ENCODE assay signal across 8 cellular contexts in the genomic region with DNA sequence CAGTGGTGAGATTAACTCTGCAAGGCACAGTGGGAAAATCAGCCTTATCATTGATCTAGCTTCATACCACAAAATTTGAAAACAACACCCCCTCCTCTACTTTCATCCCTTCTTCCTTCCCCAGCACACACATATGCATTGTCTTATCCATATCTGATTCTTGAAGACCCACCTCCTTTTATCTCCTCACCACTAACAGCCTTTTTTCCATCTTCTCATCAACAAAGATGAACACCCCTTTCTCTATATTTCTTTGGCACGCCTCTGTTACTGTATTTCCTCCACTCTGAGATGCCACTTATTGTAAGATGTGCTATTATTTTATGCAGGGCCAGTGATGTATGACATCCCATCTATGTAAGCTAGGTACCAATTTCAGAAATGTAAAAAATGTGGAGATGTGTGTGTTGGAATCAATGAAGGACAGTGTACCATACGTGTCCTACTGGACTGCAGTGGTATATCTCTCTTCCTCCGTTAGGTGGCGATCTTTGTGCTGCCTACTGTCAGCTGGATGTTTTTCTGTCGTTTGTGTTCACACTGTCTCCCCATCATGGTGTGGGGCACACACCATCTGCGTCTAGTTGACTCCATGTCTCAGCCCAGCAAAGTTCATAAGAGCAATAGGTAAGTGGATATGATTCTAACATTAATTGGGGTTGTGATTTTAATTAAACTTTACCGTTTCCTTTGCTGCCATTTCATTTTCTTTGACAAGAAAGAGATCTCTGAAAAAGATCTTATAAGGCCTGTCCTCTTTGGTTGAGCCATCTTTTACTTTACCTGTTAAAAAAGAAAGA. TPM values are rescaled to one million over a fixed set of nuclear protein-coding genes. Genes with fewer than 3 reads are reported as not detected.
DNase-seq lines count a peak whose midpoint lies in the region; ATAC-seq and TF ChIP-seq lines count a peak whose summit lies in the region.

No MANE protein-coding gene starts in this region.

- H3K36me3 Mint-ChIP-seq in activated naive CD4-positive, alpha-beta T cell treated with anti-CD3 and anti-CD28 coated beads, Interleukin-2, amount 50 U/mL, for 72 hours, result no peaks in the 10 kb centered on the region

- no peaks in the 10 kb centered on the region for H3K36me3 ChIP-seq in gastrocnemius medialis

- H3K4me1 ChIP-seq in gastrocnemius medialis, result no peaks in the 10 kb centered on the region

- DNase-seq in ELF-1 (ENCODE audit: low read depth, low spot score) (peak; percentile 20), RKO (ENCODE audit: low spot score) (peak; percentile 77), left ventricle myocardium superior (no peak), gastrocnemius medialis (peak in 1 of 2 donors; percentile 15), GM19238 (ENCODE audit: insufficient read length, low spot score) (no peak)
- peak in 1 of 2 donors; percentile 50 for DNase-seq in activated naive CD4-positive, alpha-beta T cell treated with anti-CD3 and anti-CD28 coated beads, Interleukin-2, amount 50 U/mL, for 72 hours (ENCODE audit: low spot score in 2 of 2)

- in situ Hi-C loops in gastrocnemius medialis (cut with MboI; ENCODE audit: low sequenced_read_pairs in 4 of 4), result loop anchor here in 2 of 4 donors (10.0 kb wide), 1 partner anchor 76 kb away; the partner anchor contains the start of gene HAL (in 2 of the 2)

- no peaks in the 10 kb centered on the region for H3K27me3 ChIP-seq in gastrocnemius medialis

- no peaks in the 10 kb centered on the region for H3K9me3 ChIP-seq in gastrocnemius medialis

- peak; percentile 88 for TF ChIP-seq CTCF in LNCAP (IDR thresholded peaks at IDR 0.05)
- peak; percentile 51 to 74 (median 63) for TF ChIP-seq CTCF in gastrocnemius medialis (IDR thresholded peaks at IDR 0.05 in 4 of 5, conservative IDR thresholded peaks at IDR 0.05 in 1 of 5)

- peaks cover 0 to 13% of the 10 kb centered on the region in 2 donors for H3K9me3 Mint-ChIP-seq in activated naive CD4-positive, alpha-beta T cell treated with anti-CD3 and anti-CD28 coated beads, Interleukin-2, amount 50 U/mL, for 72 hours

- H3K27ac Mint-ChIP-seq in activated naive CD4-positive, alpha-beta T cell treated with anti-CD3 and anti-CD28 coated beads, Interleukin-2, amount 50 U/mL, for 72 hours, result no peak overlapping the region

- no peak overlapping the region for H3K27ac ChIP-seq in gastrocnemius medialis

- no peak for TF ChIP-seq POLR2A in gastrocnemius medialis (IDR thresholded peaks at IDR 0.05)

- H3K4me3 ChIP-seq in gastrocnemius medialis, result no peak overlapping the region

- intact Hi-C loops in left ventricle myocardium superior (cut with micrococcal nuclease), result no loop called here
- intact Hi-C loops in gastrocnemius medialis (cut with DNase I; ENCODE audit: low total_unique reads), result loop anchor here (1.0 kb wide), 1 partner anchor 80 kb away; no protein-coding TSS in a partner anchor

- ATAC-seq in GM21619 (IDR thresholded peaks at IDR 0.05; ENCODE audit: unreplicated experiment) (peak; percentile 69), left ventricle myocardium superior (peak; percentile 77), gastrocnemius medialis (peak in 1 of 2 donors; percentile 47)
- ATAC-seq in activated naive CD4-positive, alpha-beta T cell treated with anti-CD3 and anti-CD28 coated beads, Interleukin-2, amount 50 U/mL, for 72 hours, result peak; percentile 95 to 96

RNA-seq across cellular contexts. Expression of gene CCDC38, which starts 24.0 kb away (rescaled TPM):
- under 1 TPM; 0.16 to 0.57 TPM for total RNA-seq in activated naive CD4-positive, alpha-beta T cell treated with anti-CD3 and anti-CD28 coated beads, Interleukin-2, amount 50 U/mL, for 72 hours
- total RNA-seq in left ventricle myocardium superior (0.15 TPM), gastrocnemius medialis (not detected)

RNA-seq across cellular contexts. Expression of gene AMDHD1, which starts 24.7 kb away (rescaled TPM):
- total RNA-seq in activated naive CD4-positive, alpha-beta T cell treated with anti-CD3 and anti-CD28 coated beads, Interleukin-2, amount 50 U/mL, for 72 hours, result under 1 TPM; 0.32 to 0.99 TPM
- 0.35 TPM for total RNA-seq in left ventricle myocardium superior
- 1 to 10 TPM in 2 of 4 donors, not detected in 2; 1.1 to 3.5 TPM for total RNA-seq in gastrocnemius medialis

RNA-seq across cellular contexts. Expression of gene SNRPF, which starts 59.6 kb away (rescaled TPM):
- 10 to 100 TPM; 43.9 to 56.2 TPM for total RNA-seq in activated naive CD4-positive, alpha-beta T cell treated with anti-CD3 and anti-CD28 coated beads, Interleukin-2, amount 50 U/mL, for 72 hours
- total RNA-seq in left ventricle myocardium superior (11.4 TPM), gastrocnemius medialis (1 to 10 TPM; 2.3 to 4.6 (median 3.4) TPM)

Comparison
In these comparisons a context has a peak if more than half of its experiments do, and no peak if none do; other contexts are left out.
1. DNase-seq: peak in ELF-1 (single experiment) and RKO (single experiment); none in left ventricle myocardium superior (single experiment) and GM19238 (single experiment).